Comparison of ENCODE assay signal across 25 cellular contexts in the genomic region with DNA sequence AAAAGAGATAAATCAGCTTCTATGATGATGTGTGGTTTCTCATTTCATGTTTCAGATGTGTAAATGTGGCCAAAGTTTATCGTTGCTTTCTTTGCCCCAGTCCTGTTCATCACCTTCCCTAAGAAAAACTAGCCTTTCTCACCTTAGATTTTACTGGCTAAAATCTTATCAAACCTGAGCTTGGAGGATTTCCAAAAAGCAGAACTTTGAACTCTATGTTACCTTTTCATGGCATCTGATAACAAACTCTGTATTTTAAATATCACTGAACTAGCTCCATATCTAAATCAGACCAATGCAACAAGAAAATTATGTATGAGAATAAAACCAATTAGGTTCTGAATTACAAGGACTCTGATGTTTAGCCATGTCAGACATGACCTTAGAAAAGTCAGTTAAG.
"Had no signal": no experiment of that assay in that cellular context is flagged by ENCODE, and none has a peak within 500 bp of the region (broad histone marks: within the 10 kb centered on the region; RNA-seq: fewer than 3 reads in every experiment).

No MANE protein-coding gene starts in this region.

- H3K4me1 ChIP-seq: SJSA1 had no signal

- H3K4me3 ChIP-seq: MG63, SJSA1, SK-N-MC had no signal

- H3K9me3 ChIP-seq: MG63, SJSA1 had no signal

- H3K27me3 ChIP-seq: MG63, SJSA1 had no signal

- FAIRE-seq: RCC 7860 had no signal

- H3K36me3 ChIP-seq: MG63, SJSA1 had no signal

- H3K27ac ChIP-seq: SJSA1, SK-N-MC had no signal

- DNase-seq: IMR-90, Karpas-422, KG1, MG63, NCI-H1092, NCI-H1105 treated with DMSO at 0.1 percent for 48 hours, NCI-H1417 treated with DMSO at 0.1 percent for 48 hours, NCI-H146, NCI-H1694 treated with DMSO at 0.1 percent for 48 hours, NCI-H1930, NCI-H2081, NCI-H2107, NCI-H2227 treated with DMSO at 0.1 percent for 48 hours, NCI-H446, NCI-H510A, NCI-H524 treated with DMSO at 0.1 percent for 48 hours, NCI-H69, NCI-H774, Right ventricle myocardium superior, RPMI8226, SIG-M5, T-helper 1 cell had no signal
